In the genomic region with DNA sequence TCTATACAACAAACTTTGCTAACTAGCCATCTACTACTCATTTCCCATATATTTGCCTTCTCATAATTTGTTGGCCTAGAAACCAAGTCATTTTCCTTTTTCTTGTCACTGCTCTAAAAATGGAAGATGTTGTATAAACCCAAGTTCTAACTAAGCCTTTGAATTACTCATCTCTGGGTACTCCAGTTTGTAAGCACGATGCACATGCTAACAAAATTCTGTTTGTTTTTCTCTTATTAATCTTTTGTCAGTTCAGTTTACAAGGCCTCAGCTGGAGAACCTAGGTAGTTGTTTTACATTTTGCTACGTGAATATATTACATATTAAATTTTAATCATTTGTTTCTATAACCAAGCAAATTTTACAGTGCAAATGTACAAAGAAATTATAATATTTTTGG, we compare ENCODE assay signal across 30 cellular contexts.
"Had no signal": no experiment of that assay in that cellular context is flagged by ENCODE, and none has a peak within 500 bp of the region (broad histone marks: within the 10 kb centered on the region; RNA-seq: fewer than 3 reads in every experiment).

No MANE protein-coding gene starts in this region.

- H3K4me3 ChIP-seq: ascending aorta, breast epithelium, cardiac muscle cell, coronary artery, dorsolateral prefrontal cortex, esophagus muscularis mucosa, gastrocnemius medialis, heart left ventricle had no signal

- DNase-seq: activated CD4-positive, alpha-beta memory T cell treated with anti-CD3 and anti-CD28 coated beads, Interleukin-2, amount 10 ng/mL, durations not matched to agents 7 days and 5 days; activated CD4-positive, alpha-beta T cell treated with anti-CD3 and anti-CD28 coated beads for 1 hour; activated CD4-positive, alpha-beta T cell treated with anti-CD3 and anti-CD28 coated beads for 4 hours; activated CD4-positive, alpha-beta T cell treated with anti-CD3 and anti-CD28 coated beads, Interleukin-2, amount 10 ng/mL, durations not matched to agents 7 days and 5 days; activated CD4-positive, alpha-beta T cell treated with anti-CD3 and anti-CD28 coated beads, Interleukin-2, amount 50 U/mL, for 4 hours; activated CD8-positive, alpha-beta memory T cell treated with anti-CD3 and anti-CD28 coated beads, Interleukin-2, amount 50 U/mL, for 48 hours; activated gamma-delta T cell; activated naive CD4-positive, alpha-beta T cell; activated naive CD4-positive, alpha-beta T cell treated with anti-CD3 and anti-CD28 coated beads, Interleukin-2, amount 10 ng/mL, durations not matched to agents 7 days and 5 days; activated naive CD8-positive, alpha-beta T cell treated with anti-CD3 and anti-CD28 coated beads, Interleukin-2, amount 10 ng/mL, durations not matched to agents 7 days and 5 days; activated T-cell treated with anti-CD3 and anti-CD28 coated beads for 4 hours; activated T-cell treated with anti-CD3 and anti-CD28 coated beads, Interleukin-2, amount 50 U/mL, for 24 hours; activated T-cell treated with anti-CD3 and anti-CD28 coated beads, Interleukin-2, amount 50 U/mL, for 72 hours; dorsolateral prefrontal cortex; effector memory CD4-positive, alpha-beta T cell; endodermal cell; erythroblast; foreskin keratinocyte; gastrocnemius medialis; glutamatergic neuron; heart left ventricle; T-helper 2 cell had no signal

- H3K27ac ChIP-seq: ascending aorta, breast epithelium, cardiac muscle cell, coronary artery, dorsolateral prefrontal cortex, esophagus muscularis mucosa, foreskin keratinocyte, gastrocnemius medialis, heart left ventricle, VCaP had no signal

- H3K27me3 ChIP-seq: ascending aorta, breast epithelium, cardiac muscle cell, dorsolateral prefrontal cortex, esophagus muscularis mucosa, foreskin keratinocyte, gastrocnemius medialis, heart left ventricle had no signal

- ATAC-seq: activated naive CD4-positive, alpha-beta T cell treated with anti-CD3 and anti-CD28 coated beads, Interleukin-2, amount 50 U/mL, for 72 hours; activated T-cell treated with anti-CD3 and anti-CD28 coated beads, Interleukin-2, amount 50 U/mL, for 72 hours; foreskin keratinocyte; gastrocnemius medialis; heart left ventricle; WTC11 had no signal

- H3K9me3 ChIP-seq: ascending aorta, breast epithelium, esophagus muscularis mucosa, gastrocnemius medialis, heart left ventricle had no signal

- H3K4me1 ChIP-seq: ascending aorta, breast epithelium, esophagus muscularis mucosa, foreskin keratinocyte, gastrocnemius medialis, heart left ventricle had no signal

- H3K36me3 ChIP-seq: ascending aorta, breast epithelium, cardiac muscle cell, esophagus muscularis mucosa, gastrocnemius medialis, heart left ventricle had no signal
